In the genomic region with DNA sequence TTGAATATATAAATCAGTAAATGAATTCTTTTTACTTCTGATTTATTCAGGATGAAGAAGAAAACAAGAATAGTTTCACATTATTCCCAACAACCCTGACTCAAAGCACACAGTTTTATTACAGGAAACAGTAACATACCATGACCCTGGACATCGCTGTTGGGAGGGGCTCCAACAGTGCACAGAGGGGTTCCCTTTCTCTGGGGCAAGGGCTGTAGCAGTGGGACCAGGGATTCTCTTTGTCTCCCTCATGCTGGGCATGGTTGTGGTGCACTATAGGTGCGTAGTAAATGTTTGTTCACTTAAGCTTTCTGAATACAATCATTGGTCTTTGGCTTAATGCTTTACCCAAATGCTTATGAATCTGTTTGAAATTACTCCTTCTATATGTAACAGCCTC, we compare ENCODE assay signal across 22 cellular contexts.
"Had no signal": no experiment of that assay in that cellular context is flagged by ENCODE, and none has a peak within 500 bp of the region (broad histone marks: within the 10 kb centered on the region; RNA-seq: fewer than 3 reads in every experiment).

No MANE protein-coding gene starts in this region.

- H3K9me3 ChIP-seq: gastroesophageal sphincter, heart right ventricle, left ventricle myocardium inferior, prostate gland, suprapubic skin, transverse colon, vagina had no signal

- H3K27me3 ChIP-seq: cardiac muscle cell, gastroesophageal sphincter, heart right ventricle, suprapubic skin, transverse colon, vagina had no signal

- ATAC-seq: activated CD8-positive, alpha-beta T cell treated with anti-CD3 and anti-CD28 coated beads, Interleukin-2, amount 10 ng/mL, durations not matched to agents 7 days and 5 days; esophagus mucosa; gastroesophageal sphincter had no signal

- DNase-seq: activated CD4-positive, alpha-beta T cell treated with anti-CD3 and anti-CD28 coated beads, Interleukin-2, amount 10 ng/mL, durations not matched to agents 24 days and 14 days; activated CD8-positive, alpha-beta memory T cell treated with anti-CD3 and anti-CD28 coated beads, Interleukin-2, amount 50 U/mL, for 48 hours; activated CD8-positive, alpha-beta T cell treated with anti-CD3 and anti-CD28 coated beads, Interleukin-2, amount 10 ng/mL, durations not matched to agents 7 days and 5 days; activated gamma-delta T cell treated with Interleukin-2 at 50 U/mL for 16 hours; effector CD8-positive, alpha-beta T cell; heart right ventricle; immature natural killer cell; kidney glomerular epithelial cell; left ventricle myocardium inferior; right cardiac atrium; T1000; transverse colon had no signal

- H3K36me3 ChIP-seq: cardiac muscle cell, left ventricle myocardium inferior, prostate gland, suprapubic skin, transverse colon had no signal

- H3K27ac ChIP-seq: cardiac muscle cell, heart right ventricle, left ventricle myocardium inferior, prostate gland, suprapubic skin, transverse colon had no signal

- H3K4me3 ChIP-seq: cardiac muscle cell, gastroesophageal sphincter, heart right ventricle, left ventricle myocardium inferior, prostate gland, suprapubic skin, transverse colon, vagina had no signal

- H3K4me3 Mint-ChIP-seq: activated CD4-positive, alpha-beta T cell treated with anti-CD3 and anti-CD28 coated beads, Interleukin-2, amount 10 ng/mL, durations not matched to agents 24 days and 14 days; activated CD8-positive, alpha-beta T cell treated with anti-CD3 and anti-CD28 coated beads, Interleukin-2, amount 10 ng/mL, durations not matched to agents 7 days and 5 days; dendritic cell treated with granulocyte-macrophage colony-stimulating factor and Interleukin-4, amounts not matched to agents 40 ng/mL and 50 ng/mL, for 4 days; immature natural killer cell; neural crest cell; stimulated activated naive CD8-positive, alpha-beta T cell treated with anti-CD3 and anti-CD28 coated beads, Interleukin-15, Interleukin-2, amounts not matched to agents 100 ng/mL and 50 ng/mL, for 24 hours had no signal

- H3K27ac Mint-ChIP-seq: activated CD4-positive, alpha-beta T cell treated with anti-CD3 and anti-CD28 coated beads, Interleukin-2, amount 10 ng/mL, durations not matched to agents 24 days and 14 days; dendritic cell treated with granulocyte-macrophage colony-stimulating factor and Interleukin-4, amounts not matched to agents 40 ng/mL and 50 ng/mL, for 4 days; immature natural killer cell; stimulated activated naive CD8-positive, alpha-beta T cell treated with anti-CD3 and anti-CD28 coated beads, Interleukin-15, Interleukin-2, amounts not matched to agents 100 ng/mL and 50 ng/mL, for 24 hours had no signal

- H3K9me3 Mint-ChIP-seq: activated CD4-positive, alpha-beta T cell treated with anti-CD3 and anti-CD28 coated beads, Interleukin-2, amount 10 ng/mL, durations not matched to agents 24 days and 14 days; activated naive CD4-positive, alpha-beta T cell treated with anti-CD3 and anti-CD28 coated beads, Interleukin-2, amount 50 U/mL, for 72 hours; dendritic cell treated with granulocyte-macrophage colony-stimulating factor and Interleukin-4, amounts not matched to agents 40 ng/mL and 50 ng/mL, for 4 days; immature natural killer cell; neural crest cell; stimulated activated naive CD8-positive, alpha-beta T cell treated with anti-CD3 and anti-CD28 coated beads, Interleukin-15, Interleukin-2, amounts not matched to agents 100 ng/mL and 50 ng/mL, for 24 hours had no signal
